14 cellular contexts compared by ENCODE assay signal in genomic region chr14:54796961-54797360, GRCh38.
A peak's percentile ranks its signal among the peaks of the same experiment; 100 is the strongest.
DNase-seq lines count a peak whose midpoint lies in the region; ATAC-seq, FAIRE-seq and TF ChIP-seq lines count a peak whose summit lies in the region.
"Had no signal": no experiment of that assay in that cellular context is flagged by ENCODE, and none has a peak within 500 bp of the region (broad histone marks: within the 10 kb centered on the region; RNA-seq: fewer than 3 reads in every experiment).

No MANE protein-coding gene starts in this region.

- DNase-seq in A549 (ENCODE audit: low read depth in 1 of 2, low spot score in 1 of 2) (no peak), HT1080 (ENCODE audit: low read depth) (peak; percentile 86), astrocyte (ENCODE audit: low read depth) (peak; percentile 69), fibroblast of the conjunctiva (ENCODE audit: low read depth) (peak; percentile 27), NCI-H748 (lab: John Stamatoyannopoulos, UW; ENCODE audit: unreplicated experiment) (no peak), NCI-H82 (lab: John Stamatoyannopoulos, UW) (no peak), RPMI8226 (no peak)
- no peak for DNase-seq in effector memory CD4-positive, alpha-beta T cell
- DNase-seq: activated CD4-positive, alpha-beta T cell treated with anti-CD3 and anti-CD28 coated beads for 4 hours; activated naive CD4-positive, alpha-beta T cell treated with anti-CD3 and anti-CD28 coated beads for 36 hours; Caco-2; NCI-H2107; retina had no signal

- H3K27ac ChIP-seq in A549 (no peak overlapping the region), astrocyte (ENCODE audit: low read depth, low read length) (peak overlapping the region; percentile 11)
- H3K27ac ChIP-seq in effector memory CD4-positive, alpha-beta T cell (ENCODE audit: insufficient read depth, low read length, poor library complexity, severe bottlenecking), result no peak overlapping the region

- H3K27me3 Mint-ChIP-seq in astrocyte (ENCODE audit: low read depth, unreplicated experiment), result no peaks in the 10 kb centered on the region

- H3K27ac Mint-ChIP-seq in astrocyte (ENCODE audit: unreplicated experiment), result no peak overlapping the region
- H3K27ac Mint-ChIP-seq: activated naive CD4-positive, alpha-beta T cell treated with anti-CD3 and anti-CD28 coated beads for 36 hours; nephron had no signal

- H2AFZ ChIP-seq in astrocyte (ENCODE audit: low read depth, low read length), result no peak overlapping the region

- ATAC-seq in A549, result peak; percentile 45 to 59; a peak in 3 of 6 replicates

- FAIRE-seq in A549 (lab: Jason Lieb, UNC), result no peak
- FAIRE-seq in astrocyte (lab: Jason Lieb, UNC), result peak; percentile 93

- peaks cover 2% of the 10 kb centered on the region for H3K36me3 ChIP-seq in astrocyte (ENCODE audit: insufficient read depth, low read length)
- no peaks in the 10 kb centered on the region for H3K36me3 ChIP-seq in effector memory CD4-positive, alpha-beta T cell (ENCODE audit: control insufficient read depth, insufficient read depth, low read length)

- no peak for TF ChIP-seq CTCF in A549 (IDR thresholded peaks at IDR 0.05)
- no peak for TF ChIP-seq CTCF in astrocyte (IDR thresholded peaks at IDR 0.05; ENCODE audit: insufficient read depth, low read depth, low read length)

- peaks cover 9% of the 10 kb centered on the region; the same call in 2 of the 3 replicates for H3K9me3 ChIP-seq in A549
- peaks cover 10% of the 10 kb centered on the region for H3K9me3 ChIP-seq in astrocyte (ENCODE audit: insufficient read depth, low read depth, low read length)
- H3K9me3 ChIP-seq in effector memory CD4-positive, alpha-beta T cell (ENCODE audit: control insufficient read depth, low read length), result no peaks in the 10 kb centered on the region

- no peaks in the 10 kb centered on the region for H3K79me2 ChIP-seq in astrocyte (ENCODE audit: insufficient read depth, low read length)

- TF ChIP-seq POLR2A in A549 (IDR thresholded peaks at IDR 0.05; ENCODE audit: low read length), result no peak

- TF ChIP-seq EP300 in A549 (IDR thresholded peaks at IDR 0.05), result no peak

- H3K4me3 ChIP-seq in A549 (no peak overlapping the region), astrocyte (ENCODE audit: insufficient read depth, low read depth, low read length) (no peak overlapping the region)
- no peak overlapping the region for H3K4me3 ChIP-seq in effector memory CD4-positive, alpha-beta T cell (ENCODE audit: insufficient read depth, low read depth, low read length, poor library complexity, severe bottlenecking)

- H3K4me1 ChIP-seq in A549, result no peaks in the 10 kb centered on the region
- peaks cover 7% of the 10 kb centered on the region for H3K4me1 ChIP-seq in astrocyte (ENCODE audit: insufficient read depth, low read length)
- H3K4me1 ChIP-seq in effector memory CD4-positive, alpha-beta T cell (ENCODE audit: control insufficient read depth, insufficient read depth, low read length, poor library complexity, severe bottlenecking), result no peaks in the 10 kb centered on the region
- H3K4me1 ChIP-seq: Caco-2 had no signal

- no peaks in the 10 kb centered on the region for H3K27me3 ChIP-seq in astrocyte (ENCODE audit: insufficient read depth, low read length)
- no peaks in the 10 kb centered on the region for H3K27me3 ChIP-seq in effector memory CD4-positive, alpha-beta T cell (replicated peaks; ENCODE audit: control insufficient read depth, insufficient read depth, low read length, poor library complexity, severe bottlenecking)

- no peak for TF ChIP-seq RAD21 in A549 (conservative IDR thresholded peaks at IDR 0.05 in 1 of 2, IDR thresholded peaks at IDR 0.05 in 1 of 2)

- no peak overlapping the region for H3K4me3 Mint-ChIP-seq in astrocyte (ENCODE audit: unreplicated experiment)
- H3K4me3 Mint-ChIP-seq: activated naive CD4-positive, alpha-beta T cell treated with anti-CD3 and anti-CD28 coated beads for 36 hours; nephron had no signal

- POLR2A ChIA-PET in A549 (lab: Yijun Ruan, JAX), result no interaction called here

- H3K9ac ChIP-seq in astrocyte (ENCODE audit: low read length), result no peak overlapping the region

- H3K4me2 ChIP-seq in A549, result no peak overlapping the region
- H3K4me2 ChIP-seq in astrocyte (ENCODE audit: low read length), result peak overlapping the region; percentile 44

- peaks cover 15% of the 10 kb centered on the region for H3K9me3 Mint-ChIP-seq in astrocyte (ENCODE audit: unreplicated experiment)

- H3K4me1 Mint-ChIP-seq in astrocyte (ENCODE audit: low read depth, unreplicated experiment), result peaks cover 8% of the 10 kb centered on the region
- H3K4me1 Mint-ChIP-seq: nephron had no signal

- H3K36me3 Mint-ChIP-seq in astrocyte (ENCODE audit: low read depth, unreplicated experiment), result peaks cover 12% of the 10 kb centered on the region

- CTCF ChIA-PET in A549 (lab: Yijun Ruan, JAX), result interaction anchor here (0.6 to 17.9 kb wide), 3 partner anchors 9 to 92 kb away, joined by 3 to 159 read pairs (median 9); no protein-coding TSS in a partner anchor

- no peaks in the 10 kb centered on the region for H4K20me1 ChIP-seq in astrocyte (ENCODE audit: insufficient read depth, low read length)

TF ChIP-seq in A549, 52 proteins besides CTCF, POLR2A, EP300 and RAD21:
- no peak for TF ChIP-seq ESRRA (IDR thresholded peaks at IDR 0.05; ENCODE audit: borderline replicate concordance, low read length)
- no peak for TF ChIP-seq MYC (IDR thresholded peaks at IDR 0.05; ENCODE audit: borderline replicate concordance, low read length)
- TF ChIP-seq FOSL2 (IDR thresholded peaks at IDR 0.05), result no peak
- peak; percentile 35; the same call in 1 of the 2 replicates for TF ChIP-seq FOSL2 (CRISPR knock-in tag; IDR thresholded peaks at IDR 0.05)
- TF ChIP-seq HDAC2 (IDR thresholded peaks at IDR 0.05), result no peak
TF ChIP-seq in A549: peak in this region for 1.

Comparison
In these comparisons a context has a peak if more than half of its experiments do, and no peak if none do; other contexts are left out.
1. DNase-seq: peak in HT1080 (single experiment), astrocyte (single experiment) and fibroblast of the conjunctiva (single experiment); none in A549 (0 of 2), NCI-H748 (single experiment), NCI-H82 (single experiment), effector memory CD4-positive, alpha-beta T cell (0 of 3) and RPMI8226 (single experiment).